ENCODE assay signal across 14 cellular contexts in genomic region chr11:17812286-17813187, GRCh38.
DNase-seq lines count a peak whose midpoint lies in the region; ATAC-seq and TF ChIP-seq lines count a peak whose summit lies in the region.
"Had no signal": no experiment of that assay in that cellular context is flagged by ENCODE, and none has a peak within 500 bp of the region (broad histone marks: within the 10 kb centered on the region; RNA-seq: fewer than 3 reads in every experiment).

No MANE protein-coding gene starts in this region.

- no peak overlapping the region for H2BK120ac ChIP-seq in IMR-90 (ENCODE audit: low read depth, low read length)

- no peak overlapping the region for H3K4ac ChIP-seq in IMR-90 (ENCODE audit: low read depth, low read length)

- H3K4me2 ChIP-seq in IMR-90 (ENCODE audit: low read depth, low read length) = no peak overlapping the region
- H3K4me2 ChIP-seq: BLaER1 treated with 17β-estradiol and CSF1 and Interleukin-3, amounts not matched to agents 10 nM and 100 nM had no signal

- no peak overlapping the region for H3K23ac ChIP-seq in IMR-90 (ENCODE audit: low read depth, low read length)

- H3K4me3 ChIP-seq in IMR-90 (ENCODE audit: insufficient read depth, low read depth, low read length) (no peak overlapping the region), body of pancreas (no peak overlapping the region), psoas muscle (no peak overlapping the region), left ventricle myocardium inferior (no peak overlapping the region), aorta (ENCODE audit: low read length in 2 of 2) (no peak overlapping the region)
- H3K4me3 ChIP-seq: BLaER1 treated with 17β-estradiol and CSF1 and Interleukin-3, amounts not matched to agents 10 nM and 100 nM had no signal

- no peak overlapping the region for H3K9ac ChIP-seq in IMR-90 (ENCODE audit: low read depth, low read length)
- H3K9ac ChIP-seq: BLaER1 treated with 17β-estradiol and CSF1 and Interleukin-3, amounts not matched to agents 10 nM and 100 nM had no signal

- H4K20me1 ChIP-seq in IMR-90 (ENCODE audit: insufficient read depth, low read length) = no peaks in the 10 kb centered on the region

- H2AK5ac ChIP-seq in IMR-90 (ENCODE audit: low read depth, low read length) = no peak overlapping the region

- H3K18ac ChIP-seq in IMR-90 (ENCODE audit: low read depth, low read length) = peak overlapping the region; percentile 60; the same call in 1 of the 2 replicates

- H3K27ac ChIP-seq in IMR-90 (ENCODE audit: insufficient read depth, low read length) = no peak overlapping the region
- peak overlapping the region; percentile 42 to 75 (median 57) for H3K27ac ChIP-seq in body of pancreas
- H3K27ac ChIP-seq in psoas muscle = peak overlapping the region; percentile 38
- H3K27ac ChIP-seq in left ventricle myocardium inferior (replicated peaks) = no peak overlapping the region
- H3K27ac ChIP-seq in aorta (ENCODE audit: low read depth in 1 of 2, low read length in 2 of 2) = peak overlapping the region in 1 of 2 donors; percentile 34
- H3K27ac ChIP-seq: BLaER1 treated with 17β-estradiol and CSF1 and Interleukin-3, amounts not matched to agents 10 nM and 100 nM had no signal

- POLR2A ChIA-PET in IMR-90 (lab: Charles Lee; ENCODE audit: unreplicated experiment) = no interaction called here

- dilution Hi-C loops in IMR-90 (cut with HindIII; ENCODE audit: low sequenced_read_pairs, unreplicated experiment) = no loop called here

- no peaks in the 10 kb centered on the region for H3K79me1 ChIP-seq in IMR-90 (ENCODE audit: low read depth in 1 of 2, low read length in 2 of 2)

- WGBS in IMR-90 (ENCODE audit: extremely low coverage in 2 of 2, insufficient read length in 1 of 2), 2 experiments = 100% methylated on average over 3 of the region's 4 CpGs; no CpG with 5 or more reads in 1 of the 2 experiments
- WGBS in body of pancreas, 2 donors = 56 to 69% methylated on average over 4 of the region's 4 CpGs
- WGBS in psoas muscle, 3 donors = 14 to 48% (median 27%) methylated on average over 4 of the region's 4 CpGs
- 26 to 34% methylated on average over 4 of the region's 4 CpGs for WGBS in aorta, 2 donors

- TF ChIP-seq CTCF in IMR-90 (conservative IDR thresholded peaks at IDR 0.05; ENCODE audit: low read depth, low read length) (no peak), body of pancreas (IDR thresholded peaks at IDR 0.05) (no peak), psoas muscle (IDR thresholded peaks at IDR 0.05) (no peak), left ventricle myocardium inferior (IDR thresholded peaks at IDR 0.05; ENCODE audit: borderline replicate concordance) (no peak)

- H3K36me3 ChIP-seq in IMR-90 (ENCODE audit: control insufficient read depth, insufficient read depth, low read length) (no peaks in the 10 kb centered on the region), body of pancreas (replicated peaks in 1 of 2; ENCODE audit: insufficient read depth in 1 of 2, low read depth in 2 of 2) (no peaks in the 10 kb centered on the region), psoas muscle (ENCODE audit: insufficient read depth in 1 of 2, low read depth in 1 of 2) (no peaks in the 10 kb centered on the region), left ventricle myocardium inferior (no peaks in the 10 kb centered on the region), aorta (ENCODE audit: control insufficient read depth in 1 of 2, insufficient read depth in 2 of 2, low read length in 1 of 2) (no peaks in the 10 kb centered on the region)

- no peak overlapping the region for H2BK15ac ChIP-seq in IMR-90 (ENCODE audit: low read depth, low read length)

- H4K8ac ChIP-seq in IMR-90 (ENCODE audit: low read depth in 2 of 2, low read length in 2 of 2) = no peak overlapping the region

- DNase-seq in IMR-90 (no peak), NCI-H2196 (lab: John Stamatoyannopoulos, UW; ENCODE audit: unreplicated experiment) (peak; percentile 65), body of pancreas (no peak), psoas muscle (no peak), left ventricle myocardium inferior (no peak), NCI-H1436 (lab: John Stamatoyannopoulos, UW) (no peak), aorta (no peak)
- DNase-seq: activated T-cell treated with anti-CD3 and anti-CD28 coated beads, Interleukin-2, amount 50 U/mL, for 4 hours; MV-4-11; stimulated activated naive CD8-positive, alpha-beta T cell treated with anti-CD3 and anti-CD28 coated beads, Interleukin-15, amount 100 ng/mL, for 72 hours; T-cell had no signal

- peaks cover 18% of the 10 kb centered on the region for H3K4me1 ChIP-seq in IMR-90 (ENCODE audit: control insufficient read depth, insufficient read depth, low read length)
- H3K4me1 ChIP-seq in body of pancreas = peaks cover 50% of the 10 kb centered on the region
- peaks cover 54% of the 10 kb centered on the region for H3K4me1 ChIP-seq in psoas muscle
- H3K4me1 ChIP-seq in left ventricle myocardium inferior = peaks cover 53% of the 10 kb centered on the region
- peaks cover 0 to 5% of the 10 kb centered on the region in 2 donors for H3K4me1 ChIP-seq in aorta (ENCODE audit: control insufficient read depth in 1 of 2, insufficient read depth in 2 of 2, low read length in 2 of 2)

- peak; percentile 40 for ATAC-seq in IMR-90 (ENCODE audit: low read depth)
- ATAC-seq in body of pancreas = no peak
- peak; percentile 27 to 59 (median 50) for ATAC-seq in psoas muscle
- no peak for ATAC-seq in GM19452 (IDR thresholded peaks at IDR 0.05; ENCODE audit: unreplicated experiment)
- ATAC-seq in aorta (ENCODE audit: low FRiP score) = no peak
- ATAC-seq: activated T-cell treated with anti-CD3 and anti-CD28 coated beads, Interleukin-2, amount 50 U/mL, for 4 hours; HCT116; stimulated activated naive CD8-positive, alpha-beta T cell treated with anti-CD3 and anti-CD28 coated beads, Interleukin-15, amount 100 ng/mL, for 72 hours; T-cell had no signal

- no peaks in the 10 kb centered on the region for H3K9me3 ChIP-seq in IMR-90 (ENCODE audit: control insufficient read depth, insufficient read depth, low read length)
- no peaks in the 10 kb centered on the region for H3K9me3 ChIP-seq in body of pancreas
- H3K9me3 ChIP-seq in psoas muscle = no peaks in the 10 kb centered on the region
- H3K9me3 ChIP-seq in left ventricle myocardium inferior (replicated peaks) = no peaks in the 10 kb centered on the region
- no peaks in the 10 kb centered on the region for H3K9me3 ChIP-seq in aorta (ENCODE audit: control insufficient read depth, low read length)
- H3K9me3 ChIP-seq: BLaER1 treated with 17β-estradiol and CSF1 and Interleukin-3, amounts not matched to agents 10 nM and 100 nM had no signal

- BruUV-seq in IMR-90 (replicated peaks; lab: Mats Ljungman, UMichigan) = no TSS peak

- H4K5ac ChIP-seq in IMR-90 (ENCODE audit: low read depth, low read length) = 0 out of 2 replicates have a peak overlapping the region, but pooled peaks have one; percentile 33

- in situ Hi-C loops in IMR-90 (cut with MboI; ENCODE audit: low sequenced_read_pairs) = no loop called here

- intact Hi-C loops in IMR-90 (cut with micrococcal nuclease) (no loop called here), body of pancreas (cut with DNase I) (no loop called here), psoas muscle (cut with DNase I) (no loop called here), left ventricle myocardium inferior (cut with micrococcal nuclease) (no loop called here), aorta (cut with DNase I) (loop anchor here in 1 of 2 donors (5.0 kb wide), 1 partner anchor 145 kb away; no protein-coding TSS in a partner anchor)

- TF ChIP-seq RAD21 in IMR-90 (IDR thresholded peaks at IDR 0.05; ENCODE audit: low read length) = no peak

- no peak overlapping the region; the same call in 1 of the 2 replicates for H2BK20ac ChIP-seq in IMR-90 (ENCODE audit: low read depth, low read length)

- peaks cover 6% of the 10 kb centered on the region; the same call in 1 of the 2 replicates for H3K9me1 ChIP-seq in IMR-90 (ENCODE audit: insufficient read depth, low read length)

- TF ChIP-seq POLR2A in IMR-90 (IDR thresholded peaks at IDR 0.05; ENCODE audit: low read depth, low read length) (no peak), body of pancreas (IDR thresholded peaks at IDR 0.05) (no peak)

- no peak overlapping the region for H2AFZ ChIP-seq in IMR-90 (replicated peaks; ENCODE audit: low read length, poor library complexity)

- H2AK9ac ChIP-seq in IMR-90 (replicated peaks; ENCODE audit: low read depth, low read length, poor library complexity) = no peak overlapping the region

- no peak overlapping the region for H4K91ac ChIP-seq in IMR-90 (ENCODE audit: insufficient read depth, low read depth, low read length)

- CTCF ChIA-PET in IMR-90 (lab: Yijun Ruan, JAX) = interaction anchor here (2.3 kb wide), 1 partner anchor 161 kb away, joined by 5 read pairs; no protein-coding TSS in a partner anchor

- no peaks in the 10 kb centered on the region for H3K27me3 ChIP-seq in IMR-90 (ENCODE audit: control insufficient read depth, insufficient read depth, low read length)
- no peaks in the 10 kb centered on the region for H3K27me3 ChIP-seq in body of pancreas
- H3K27me3 ChIP-seq in psoas muscle (ENCODE audit: insufficient read depth in 3 of 3, low read length in 2 of 3) = no peaks in the 10 kb centered on the region
- H3K27me3 ChIP-seq in left ventricle myocardium inferior (ENCODE audit: low read depth) = no peaks in the 10 kb centered on the region
- no peaks in the 10 kb centered on the region for H3K27me3 ChIP-seq in aorta (ENCODE audit: control insufficient read depth in 1 of 2, insufficient read depth in 2 of 2, low read length in 1 of 2)
- H3K27me3 ChIP-seq: BLaER1 treated with 17β-estradiol and CSF1 and Interleukin-3, amounts not matched to agents 10 nM and 100 nM had no signal

- peak overlapping the region; percentile 25 for H2BK5ac ChIP-seq in IMR-90 (ENCODE audit: low read depth, low read length, poor library complexity, severe bottlenecking)

- no peak overlapping the region for H3K56ac ChIP-seq in IMR-90 (ENCODE audit: extremely low read depth, insufficient read depth, low read length)

- no peak overlapping the region for H3K14ac ChIP-seq in IMR-90 (replicated peaks; ENCODE audit: low read depth, low read length)

TF ChIP-seq in IMR-90, 13 proteins besides CTCF, POLR2A, EP300 and RAD21 (continues in another document):
- TF ChIP-seq RCOR1 (IDR thresholded peaks at IDR 0.05; ENCODE audit: insufficient replicate concordance, low read length) (no peak), CEBPB (IDR thresholded peaks at IDR 0.05; ENCODE audit: low read depth, low read length) (no peak), RFX5 (IDR thresholded peaks at IDR 0.05; ENCODE audit: low read depth, low read length) (no peak), USF2 (IDR thresholded peaks at IDR 0.05; ENCODE audit: low read depth, low read length) (no peak)

Comparison
In these comparisons a context has a peak if more than half of its experiments do, and no peak if none do; other contexts are left out.
1. ATAC-seq: peak in IMR-90 (single experiment) and psoas muscle (4 of 4); none in body of pancreas (single experiment), GM19452 (single experiment) and aorta (single experiment).
2. H3K27ac ChIP-seq: peak in body of pancreas (4 of 4) and psoas muscle (single experiment); none in IMR-90 (single experiment) and left ventricle myocardium inferior (single experiment).